Comparison of ENCODE assay signal across 7 cellular contexts in genomic region chr10:90354914-90355313, GRCh38.
"Had no signal": no experiment of that assay in that cellular context is flagged by ENCODE, and none has a peak within 500 bp of the region (broad histone marks: within the 10 kb centered on the region; RNA-seq: fewer than 3 reads in every experiment).

No MANE protein-coding gene starts in this region.

- H2AFZ ChIP-seq: GM23248 had no signal

- H3K36me3 ChIP-seq: HAP-1 had no signal

- H3K27ac ChIP-seq: GM23248 had no signal

- H3K27ac Mint-ChIP-seq: HFFc6 had no signal

- ATAC-seq: HCT116 had no signal

- H3K4me1 ChIP-seq: HAP-1 had no signal

- H3K4me3 ChIP-seq: GM23248, HAP-1 had no signal

- H3K4me3 Mint-ChIP-seq: HFFc6 had no signal

- H3K9ac ChIP-seq: GM23248 had no signal

- DNase-seq: GM23248, GOT3, H7, HFFc6, IMR-90 had no signal

- H3K9me3 ChIP-seq: HAP-1 had no signal
